ENCODE assay signal across 7 cellular contexts in the genomic region with DNA sequence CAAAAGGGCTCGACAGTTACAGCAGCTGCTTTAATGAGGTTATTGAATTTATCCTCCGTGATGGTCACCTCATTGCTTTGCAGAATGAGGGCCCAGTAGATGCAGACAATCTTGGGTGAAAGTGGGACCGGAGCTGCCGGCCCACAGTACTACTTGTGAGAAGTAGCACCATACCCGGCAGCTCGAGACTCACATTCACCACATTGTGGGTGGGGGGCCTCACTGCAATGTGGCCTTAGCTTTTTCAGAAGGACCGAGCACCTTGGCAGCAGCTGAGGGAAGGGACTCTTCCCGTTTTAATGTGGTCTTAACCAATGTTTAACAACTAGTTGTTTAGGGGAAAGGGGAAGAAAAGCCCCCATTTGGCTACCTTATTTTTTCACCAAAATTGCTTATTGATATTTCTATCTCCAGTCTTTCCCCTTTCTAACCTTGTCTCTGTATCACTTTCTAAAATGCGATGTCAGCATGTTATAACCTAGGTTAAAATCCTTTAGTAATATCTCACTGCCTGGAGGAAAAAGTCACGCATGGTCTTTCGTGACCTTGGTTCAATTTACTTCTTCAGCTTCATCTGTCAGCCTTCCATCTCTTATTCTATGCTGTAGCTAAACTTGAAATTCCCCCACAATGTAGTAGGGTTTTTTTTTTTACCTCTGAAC.
"Had no signal": no experiment of that assay in that cellular context is flagged by ENCODE, and none has a peak within 500 bp of the region (broad histone marks: within the 10 kb centered on the region; RNA-seq: fewer than 3 reads in every experiment).

No MANE protein-coding gene starts in this region.

- DNase-seq: H9, HCEC 1CT, KBM-7 had no signal

- FAIRE-seq: H1, HTR-8/SVneo had no signal

- H2AFZ ChIP-seq: GM23338 had no signal

- H3K9ac ChIP-seq: KMS-11 had no signal

- H3K4me2 ChIP-seq: GM23338, KMS-11 had no signal

- H3K4me3 ChIP-seq: GM23338 had no signal

- H3K27ac ChIP-seq: KMS-11 had no signal

- ATAC-seq: GM23338 had no signal
